ENCODE assay signal across 8 cellular contexts in genomic region chr7:143299840-143300239, GRCh38. TPM values are rescaled to one million over a fixed set of nuclear protein-coding genes. Genes with fewer than 3 reads are reported as not detected.
DNase-seq lines count a peak whose midpoint lies in the region; ATAC-seq and TF ChIP-seq lines count a peak whose summit lies in the region.

No MANE protein-coding gene starts in this region.

- no peak overlapping the region for H3K4me3 Mint-ChIP-seq in endothelial cell (ENCODE audit: unreplicated experiment)

- TF ChIP-seq CTCF in endothelial cell (IDR thresholded peaks at IDR 0.05; ENCODE audit: unreplicated experiment): peak; percentile 59

- DNase-seq in EH (ENCODE audit: low read depth) (peak; percentile 11), HuH-7.5 (ENCODE audit: low spot score) (peak; percentile 47), endothelial cell (ENCODE audit: low spot score) (peak; percentile 66), pons (ENCODE audit: low spot score) (peak; percentile 28), NOMO-1 (lab: John Stamatoyannopoulos, UW; ENCODE audit: unreplicated experiment in 2 of 2) (no peak)
- peak; percentile 63 for DNase-seq in activated CD4-positive, alpha-beta T cell treated with anti-CD3 and anti-CD28 coated beads, Interleukin-2, amount 50 U/mL, for 48 hours

- H3K4me1 Mint-ChIP-seq in endothelial cell (ENCODE audit: unreplicated experiment): peaks cover 18% of the 10 kb centered on the region

- H3K36me3 Mint-ChIP-seq in endothelial cell (ENCODE audit: low read depth, unreplicated experiment): peaks cover 61% of the 10 kb centered on the region

- ATAC-seq in GM21381 (IDR thresholded peaks at IDR 0.05; ENCODE audit: unreplicated experiment) (no peak), HG02973 (IDR thresholded peaks at IDR 0.05; ENCODE audit: unreplicated experiment) (no peak)

- peaks cover 3% of the 10 kb centered on the region for H3K27me3 Mint-ChIP-seq in endothelial cell (ENCODE audit: unreplicated experiment)

- no peak overlapping the region for H3K27ac Mint-ChIP-seq in endothelial cell (ENCODE audit: unreplicated experiment)

- H3K9me3 Mint-ChIP-seq in endothelial cell (ENCODE audit: unreplicated experiment): no peaks in the 10 kb centered on the region

RNA-seq across cellular contexts. Expression of gene CASP2, which starts 11.7 kb away (rescaled TPM):
- 55.3 TPM for total RNA-seq in endothelial cell (ENCODE audit: unreplicated experiment)

RNA-seq across cellular contexts. Expression of gene TMEM139, which starts 15.1 kb away (rescaled TPM):
- total RNA-seq in endothelial cell (ENCODE audit: unreplicated experiment): 0.23 TPM

RNA-seq across cellular contexts. Expression of gene CLCN1, which starts 16.1 kb away (rescaled TPM):
- not detected for total RNA-seq in endothelial cell (ENCODE audit: unreplicated experiment)

RNA-seq across cellular contexts. Expression of gene GSTK1, which starts 36.6 kb away (rescaled TPM):
- total RNA-seq in endothelial cell (ENCODE audit: unreplicated experiment): 80.0 TPM

Comparison
In these comparisons a context has a peak if more than half of its experiments do, and no peak if none do; other contexts are left out.
1. DNase-seq: peak in EH (single experiment), HuH-7.5 (single experiment), activated CD4-positive, alpha-beta T cell treated with anti-CD3 and anti-CD28 coated beads, Interleukin-2, amount 50 U/mL, for 48 hours (2 of 2), endothelial cell (single experiment) and pons (single experiment); none in NOMO-1 (0 of 2).